In the genomic region with DNA sequence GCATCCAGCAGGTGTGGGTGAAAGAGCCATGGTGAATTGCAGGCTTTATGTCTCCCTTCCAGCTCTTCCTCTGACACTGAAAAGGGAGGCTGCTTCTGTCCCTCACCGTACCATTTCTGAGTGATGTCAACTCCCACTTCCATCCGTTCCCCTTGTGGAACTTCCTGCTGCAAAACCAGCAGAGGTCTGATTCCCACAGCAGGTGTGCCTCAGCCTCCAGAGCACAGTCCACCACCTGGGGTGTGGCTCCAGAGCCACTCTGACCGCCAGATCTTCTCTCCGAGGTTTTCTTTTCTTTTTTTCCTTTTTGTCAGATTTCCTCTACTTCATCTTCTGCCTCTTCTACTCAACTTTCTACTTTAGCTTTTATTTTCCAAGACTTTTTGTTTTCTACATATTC, we compare ENCODE assay signal across 18 cellular contexts.
"Had no signal": no experiment of that assay in that cellular context is flagged by ENCODE, and none has a peak within 500 bp of the region (broad histone marks: within the 10 kb centered on the region; RNA-seq: fewer than 3 reads in every experiment).

No MANE protein-coding gene starts in this region.

- H3K4me3 ChIP-seq: heart right ventricle, skin epidermis, upper lobe of left lung had no signal

- ATAC-seq: left ventricle myocardium superior; stimulated activated memory B cell treated with anti-CD40 and anti-IgM and Interleukin-4, amounts not matched to agents 10 μg/mL and 1 μg/mL and 100 μg/mL, for 72 hours had no signal

- H3K4me2 ChIP-seq: SK-N-SH had no signal

- H3K4me1 Mint-ChIP-seq: activated CD4-positive, alpha-beta T cell treated with anti-CD3 and anti-CD28 coated beads, Interleukin-2, amount 10 ng/mL, durations not matched to agents 7 days and 5 days; activated naive CD4-positive, alpha-beta T cell treated with anti-CD3 and anti-CD28 coated beads, Interleukin-2, amount 50 U/mL, for 24 hours; brain; naive B cell had no signal

- H3K27me3 ChIP-seq: heart right ventricle, upper lobe of left lung had no signal

- H3K27ac ChIP-seq: heart right ventricle, upper lobe of left lung had no signal

- H3K9me3 Mint-ChIP-seq: activated CD4-positive, alpha-beta T cell treated with anti-CD3 and anti-CD28 coated beads, Interleukin-2, amount 10 ng/mL, durations not matched to agents 7 days and 5 days; activated naive CD4-positive, alpha-beta T cell treated with anti-CD3 and anti-CD28 coated beads, Interleukin-2, amount 50 U/mL, for 24 hours; stimulated activated memory B cell treated with anti-CD40 and anti-IgM and Interleukin-4, amounts not matched to agents 10 μg/mL and 1 μg/mL and 100 μg/mL, for 72 hours had no signal

- DNase-seq: activated CD4-positive, alpha-beta T cell treated with anti-CD3 and anti-CD28 coated beads, Interleukin-2, amount 10 ng/mL, durations not matched to agents 7 days and 5 days; activated CD4-positive, CD25-positive, alpha-beta regulatory T cell; activated effector memory CD4-positive, alpha-beta T cell treated with Interleukin-2 at 50 U/mL for 16 hours; amniotic stem cell; foreskin melanocyte; heart right ventricle; islet precursor cell; left ventricle myocardium superior; naive B cell; retina; SK-N-SH; upper lobe of left lung had no signal

- H3K9me3 ChIP-seq: SK-N-SH, upper lobe of left lung had no signal

- FAIRE-seq: TTC549 had no signal

- H3K27me3 Mint-ChIP-seq: activated CD4-positive, alpha-beta T cell treated with anti-CD3 and anti-CD28 coated beads, Interleukin-2, amount 10 ng/mL, durations not matched to agents 7 days and 5 days; activated naive CD4-positive, alpha-beta T cell treated with anti-CD3 and anti-CD28 coated beads, Interleukin-2, amount 50 U/mL, for 24 hours; naive B cell; stimulated activated memory B cell treated with anti-CD40 and anti-IgM and Interleukin-4, amounts not matched to agents 10 μg/mL and 1 μg/mL and 100 μg/mL, for 72 hours had no signal

- H3K4me3 Mint-ChIP-seq: activated CD4-positive, alpha-beta T cell treated with anti-CD3 and anti-CD28 coated beads, Interleukin-2, amount 10 ng/mL, durations not matched to agents 7 days and 5 days; activated naive CD4-positive, alpha-beta T cell treated with anti-CD3 and anti-CD28 coated beads, Interleukin-2, amount 50 U/mL, for 24 hours; brain; mesothelial cell of epicardium; naive B cell; stimulated activated memory B cell treated with anti-CD40 and anti-IgM and Interleukin-4, amounts not matched to agents 10 μg/mL and 1 μg/mL and 100 μg/mL, for 72 hours had no signal

- H3K9ac ChIP-seq: SK-N-SH had no signal

- H3K27ac Mint-ChIP-seq: activated CD4-positive, alpha-beta T cell treated with anti-CD3 and anti-CD28 coated beads, Interleukin-2, amount 10 ng/mL, durations not matched to agents 7 days and 5 days; activated naive CD4-positive, alpha-beta T cell treated with anti-CD3 and anti-CD28 coated beads, Interleukin-2, amount 50 U/mL, for 24 hours; mesothelial cell of epicardium; stimulated activated memory B cell treated with anti-CD40 and anti-IgM and Interleukin-4, amounts not matched to agents 10 μg/mL and 1 μg/mL and 100 μg/mL, for 72 hours had no signal
